8 cellular contexts compared by ENCODE assay signal in the genomic region with DNA sequence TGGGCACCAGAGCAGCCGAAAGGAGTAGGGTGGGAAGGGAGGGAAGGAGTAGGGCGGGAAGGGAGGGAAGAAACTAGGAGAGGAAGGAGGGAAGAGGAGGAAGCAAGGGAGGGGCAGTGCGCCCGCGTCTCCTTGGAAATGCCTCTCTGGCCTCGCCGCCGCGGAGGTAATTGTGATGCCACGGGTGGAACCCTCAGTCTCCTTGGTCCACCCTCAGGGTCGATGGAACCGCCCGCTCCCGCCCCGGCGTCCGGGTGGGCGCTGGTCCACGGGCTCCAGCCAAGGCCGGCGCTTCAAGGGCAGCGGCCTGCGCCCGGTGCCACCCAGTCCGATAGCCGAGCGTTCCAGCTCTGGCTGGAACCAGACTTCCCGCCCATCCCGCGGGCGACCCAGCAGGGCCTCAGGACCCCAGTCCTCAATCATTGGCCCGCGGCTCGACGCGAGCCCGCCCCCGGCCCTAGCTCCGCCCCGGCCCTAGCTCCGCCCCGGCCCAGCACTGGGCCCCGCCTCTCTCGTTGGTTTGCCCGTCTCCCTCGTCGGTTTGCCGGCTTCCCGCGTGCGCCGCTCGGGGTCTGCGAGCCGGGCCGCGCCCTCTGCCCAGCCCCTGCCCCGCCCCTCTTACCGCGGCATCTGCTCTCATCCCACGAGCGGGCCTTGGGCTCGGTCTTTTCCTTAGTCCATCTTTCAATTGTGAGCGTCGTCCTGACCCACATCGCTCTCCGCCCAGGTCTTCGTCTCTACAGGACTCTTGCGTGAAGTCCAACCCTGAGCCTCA. TPM values are rescaled to one million over a fixed set of nuclear protein-coding genes. Genes with fewer than 3 reads are reported as not detected.
A peak's percentile ranks its signal among the peaks of the same experiment; 100 is the strongest.
DNase-seq lines count a peak whose midpoint lies in the region; ATAC-seq and TF ChIP-seq lines count a peak whose summit lies in the region.

No MANE protein-coding gene starts in this region.

- H2AFZ ChIP-seq in GM23338 (no peak overlapping the region), neuron (ENCODE audit: low read depth, low read length) (no peak overlapping the region)

- H3F3A ChIP-seq in GM23338 (replicated peaks; ENCODE audit: low read depth): peaks cover 50% of the 10 kb centered on the region

- peak overlapping the region; percentile 91 for H3K4me2 ChIP-seq in GM23338

- H3K4me3 ChIP-seq in GM23338 (peak overlapping the region; percentile 72), MG63 (peak overlapping the region; percentile 54), neuron (ENCODE audit: low read length) (peak overlapping the region; percentile 53)

- peaks cover 27% of the 10 kb centered on the region for H3K27me3 Mint-ChIP-seq in GM23338 (ENCODE audit: insufficient read depth, low read depth, poor library complexity)

- peaks cover 10% of the 10 kb centered on the region; the same call in 1 of the 2 replicates for H4K20me1 ChIP-seq in GM23338 (replicated peaks; ENCODE audit: insufficient read depth)

- H3K4me1 Mint-ChIP-seq in GM23338: peaks cover 39% of the 10 kb centered on the region

- DNase-seq in Daoy (ENCODE audit: low read depth): peak; percentile 96
- DNase-seq in GM23338 (ENCODE audit: low spot score): peak; percentile 96
- peak; percentile 97 for DNase-seq in MG63
- DNase-seq in SIG-M5 (lab: John Stamatoyannopoulos, UW): peak; percentile 41
- peak; percentile 92 for DNase-seq in activated naive CD4-positive, alpha-beta T cell treated with Interleukin-2 at 50 U/mL for 16 hours
- DNase-seq in foreskin melanocyte: peak; percentile 87
- DNase-seq in stromal cell of bone marrow (ENCODE audit: low read depth): peak; percentile 79

- H3K4me1 ChIP-seq in GM23338 (ENCODE audit: insufficient read depth) (peaks cover 27% of the 10 kb centered on the region), neuron (ENCODE audit: insufficient read depth, low read length) (peaks cover 5% of the 10 kb centered on the region)

- peaks cover 13% of the 10 kb centered on the region; the same call in 1 of the 2 replicates for H3K36me3 ChIP-seq in GM23338 (ENCODE audit: insufficient read depth)
- H3K36me3 ChIP-seq in MG63: peaks cover 43% of the 10 kb centered on the region
- H3K36me3 ChIP-seq in neuron (ENCODE audit: insufficient read depth, low read length): peaks cover 31% of the 10 kb centered on the region

- peaks cover 51% of the 10 kb centered on the region for H3K36me3 Mint-ChIP-seq in GM23338 (ENCODE audit: low read depth)

- no peak for TF ChIP-seq CTCF in GM23338 (conservative IDR thresholded peaks at IDR 0.05; ENCODE audit: low read depth in 2 of 2)

- peaks cover 29% of the 10 kb centered on the region for H3K79me2 ChIP-seq in GM23338 (replicated peaks; ENCODE audit: insufficient read depth)

- peak overlapping the region; percentile 100 for H3K27ac ChIP-seq in GM23338 (ENCODE audit: low read depth)

- H3K27me3 ChIP-seq in GM23338 (ENCODE audit: insufficient read depth) (no peaks in the 10 kb centered on the region), MG63 (no peaks in the 10 kb centered on the region), neuron (ENCODE audit: insufficient read depth, low read length) (no peaks in the 10 kb centered on the region)

- ATAC-seq in GM23338: peak; percentile 84

- no peaks in the 10 kb centered on the region; the same call in 2 of the 3 replicates for H3K9me3 Mint-ChIP-seq in GM23338

- H3K27ac Mint-ChIP-seq in GM23338: peak overlapping the region; percentile 99

- H3K9me3 ChIP-seq in MG63 (no peaks in the 10 kb centered on the region), neuron (ENCODE audit: low read length) (no peaks in the 10 kb centered on the region)

- no peaks in the 10 kb centered on the region for H3K9me2 ChIP-seq in GM23338 (ENCODE audit: insufficient read depth)

- H3K4me3 Mint-ChIP-seq in GM23338: peak overlapping the region; percentile 97

TF ChIP-seq in GM23338, 12 proteins besides CTCF, POLR2A, EP300 and RAD21 (continues in another document):
- TF ChIP-seq POLR2AphosphoS5 (IDR thresholded peaks at IDR 0.05; ENCODE audit: low read depth) (peak; percentile 93), CREB1 (CRISPR knock-in tag; IDR thresholded peaks at IDR 0.05; ENCODE audit: low read depth) (peak; percentile 34; the same call in 1 of the 2 replicates), NANOG (IDR thresholded peaks at IDR 0.05; ENCODE audit: borderline replicate concordance) (0 out of 2 replicates have a peak, but pooled peaks have one; percentile 3), EZH2phosphoT487 (IDR thresholded peaks at IDR 0.05; ENCODE audit: unreplicated experiment) (no peak)
- TF ChIP-seq, protein P1, sequence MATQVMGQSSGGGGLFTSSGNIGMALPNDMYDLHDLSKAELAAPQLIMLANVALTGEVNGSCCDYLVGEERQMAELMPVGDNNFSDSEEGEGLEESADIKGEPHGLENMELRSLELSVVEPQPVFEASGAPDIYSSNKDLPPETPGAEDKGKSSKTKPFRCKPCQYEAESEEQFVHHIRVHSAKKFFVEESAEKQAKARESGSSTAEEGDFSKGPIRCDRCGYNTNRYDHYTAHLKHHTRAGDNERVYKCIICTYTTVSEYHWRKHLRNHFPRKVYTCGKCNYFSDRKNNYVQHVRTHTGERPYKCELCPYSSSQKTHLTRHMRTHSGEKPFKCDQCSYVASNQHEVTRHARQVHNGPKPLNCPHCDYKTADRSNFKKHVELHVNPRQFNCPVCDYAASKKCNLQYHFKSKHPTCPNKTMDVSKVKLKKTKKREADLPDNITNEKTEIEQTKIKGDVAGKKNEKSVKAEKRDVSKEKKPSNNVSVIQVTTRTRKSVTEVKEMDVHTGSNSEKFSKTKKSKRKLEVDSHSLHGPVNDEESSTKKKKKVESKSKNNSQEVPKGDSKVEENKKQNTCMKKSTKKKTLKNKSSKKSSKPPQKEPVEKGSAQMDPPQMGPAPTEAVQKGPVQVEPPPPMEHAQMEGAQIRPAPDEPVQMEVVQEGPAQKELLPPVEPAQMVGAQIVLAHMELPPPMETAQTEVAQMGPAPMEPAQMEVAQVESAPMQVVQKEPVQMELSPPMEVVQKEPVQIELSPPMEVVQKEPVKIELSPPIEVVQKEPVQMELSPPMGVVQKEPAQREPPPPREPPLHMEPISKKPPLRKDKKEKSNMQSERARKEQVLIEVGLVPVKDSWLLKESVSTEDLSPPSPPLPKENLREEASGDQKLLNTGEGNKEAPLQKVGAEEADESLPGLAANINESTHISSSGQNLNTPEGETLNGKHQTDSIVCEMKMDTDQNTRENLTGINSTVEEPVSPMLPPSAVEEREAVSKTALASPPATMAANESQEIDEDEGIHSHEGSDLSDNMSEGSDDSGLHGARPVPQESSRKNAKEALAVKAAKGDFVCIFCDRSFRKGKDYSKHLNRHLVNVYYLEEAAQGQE (IDR thresholded peaks at IDR 0.05; ENCODE audit: unreplicated experiment): no peak

RNA-seq across cellular contexts. Expression of a gene that starts 0.6 kb away (rescaled TPM):
- 0.21 and 0.23 TPM in 2 replicates for total RNA-seq in Daoy (2014; rRNA removed; shearing (Covaris generic))
- 10.0 and 11.3 TPM in 2 replicates for total RNA-seq in GM23338 (2014; rRNA removed; shearing (Covaris generic))
- polyA plus RNA-seq in GM23338 (2016; fragmentation: Nextera tagmentation; extraction: Ambion mirVana): 14.4 and 14.9 TPM in 2 replicates
- total RNA-seq in MG63 (2014; rRNA removed; shearing (Covaris generic); ENCODE audit: low replicate concordance): 0.79 TPM in 1 of 2 replicates, not detected in the other

RNA-seq across cellular contexts. Expression of a gene that starts 6.5 kb away (rescaled TPM):
- total RNA-seq in Daoy (2014; rRNA removed; shearing (Covaris generic)): 243 and 290 TPM in 2 replicates
- 381 and 394 TPM in 2 replicates for total RNA-seq in GM23338 (2014; rRNA removed; shearing (Covaris generic))
- polyA plus RNA-seq in GM23338 (2016; fragmentation: Nextera tagmentation; extraction: Ambion mirVana): 174 and 184 TPM in 2 replicates
- total RNA-seq in MG63 (2014; rRNA removed; shearing (Covaris generic); ENCODE audit: low replicate concordance): 445 and 645 TPM in 2 replicates

RNA-seq across cellular contexts. Expression of a gene that starts 8.7 kb away (rescaled TPM):
- total RNA-seq in Daoy (2014; rRNA removed; shearing (Covaris generic)): 697 and 1,346 TPM in 2 replicates
- total RNA-seq in GM23338 (2014; rRNA removed; shearing (Covaris generic)): 592 and 656 TPM in 2 replicates
- 1,994 and 2,198 TPM in 2 replicates for polyA plus RNA-seq in GM23338 (2016; fragmentation: Nextera tagmentation; extraction: Ambion mirVana)
- 768 and 1,491 TPM in 2 replicates for total RNA-seq in MG63 (2014; rRNA removed; shearing (Covaris generic); ENCODE audit: low replicate concordance)

RNA-seq across cellular contexts. Expression of a gene that starts 14.9 kb away (rescaled TPM):
- 1.3 and 2.4 TPM in 2 replicates for total RNA-seq in Daoy (2014; rRNA removed; shearing (Covaris generic))
- total RNA-seq in GM23338 (2014; rRNA removed; shearing (Covaris generic)): 16.9 and 26.5 TPM in 2 replicates
- polyA plus RNA-seq in GM23338 (2016; fragmentation: Nextera tagmentation; extraction: Ambion mirVana): 47.0 and 47.7 TPM in 2 replicates
- total RNA-seq in MG63 (2014; rRNA removed; shearing (Covaris generic); ENCODE audit: low replicate concordance): 6.7 and 26.1 TPM in 2 replicates

RNA-seq across cellular contexts. Expression of a gene that starts 17.5 kb away (rescaled TPM):
- total RNA-seq in Daoy (2014; rRNA removed; shearing (Covaris generic)): 2.9 and 10.2 TPM in 2 replicates
- total RNA-seq in GM23338 (2014; rRNA removed; shearing (Covaris generic)): 13.2 and 14.9 TPM in 2 replicates
- 8.9 and 10.0 TPM in 2 replicates for polyA plus RNA-seq in GM23338 (2016; fragmentation: Nextera tagmentation; extraction: Ambion mirVana)
- 0.69 and 4.0 TPM in 2 replicates for total RNA-seq in MG63 (2014; rRNA removed; shearing (Covaris generic); ENCODE audit: low replicate concordance)

Comparison
In these comparisons a context has a peak if more than half of its experiments do, and no peak if none do; other contexts are left out.
1. Peak in every context shown above with its lines: DNase-seq, ATAC-seq, H3K4me3 ChIP-seq and H3K27ac ChIP-seq.
2. DNase-seq: peak in every context shown above with its lines; median percentile 97 in MG63; 96 in Daoy; 96 in GM23338; 92 in activated naive CD4-positive, alpha-beta T cell treated with Interleukin-2 at 50 U/mL for 16 hours; 87 in foreskin melanocyte; 79 in stromal cell of bone marrow; 41 in SIG-M5.